In genomic region chr12:45730116-45730841, GRCh38 we compare ENCODE assay signal across 8 cellular contexts. TPM values are rescaled to one million over a fixed set of nuclear protein-coding genes. Genes with fewer than 3 reads are reported as not detected.
A peak's percentile ranks its signal among the peaks of the same experiment; 100 is the strongest.
DNase-seq lines count a peak whose midpoint lies in the region; ATAC-seq and TF ChIP-seq lines count a peak whose summit lies in the region.

No MANE protein-coding gene starts in this region.

- TF ChIP-seq CTCF in HFFc6 (IDR thresholded peaks at IDR 0.05) (no peak), PC-9 (conservative IDR thresholded peaks at IDR 0.05) (no peak), fibroblast of the aortic adventitia (IDR thresholded peaks at IDR 0.05; ENCODE audit: insufficient read depth, low read length) (no peak)

- H3K4me1 Mint-ChIP-seq in HFFc6 (ENCODE audit: low read depth) = peaks cover 38% of the 10 kb centered on the region
- H3K4me1 Mint-ChIP-seq in natural killer cell treated with Interleukin-12 subunit alpha and Interleukin-12 subunit beta and Interleukin-15 and Interleukin-18, amount 100 ng/mL, for 72 hours (ENCODE audit: low read depth in 2 of 2) = peaks cover 21 to 37% of the 10 kb centered on the region in 2 donors
- H3K4me1 Mint-ChIP-seq in stimulated activated naive CD8-positive, alpha-beta T cell treated with anti-CD3 and anti-CD28 coated beads, Interleukin-15, amount 100 ng/mL, for 72 hours = peaks cover 28% of the 10 kb centered on the region

- peaks cover 68% of the 10 kb centered on the region for H3K79me2 ChIP-seq in PC-9 (ENCODE audit: low read depth)

- H3K27ac Mint-ChIP-seq in HFFc6 = peak overlapping the region; percentile 99
- peak overlapping the region; percentile 95 to 99 for H3K27ac Mint-ChIP-seq in natural killer cell treated with Interleukin-12 subunit alpha and Interleukin-12 subunit beta and Interleukin-15 and Interleukin-18, amount 100 ng/mL, for 72 hours
- peak overlapping the region; percentile 99 to 100 for H3K27ac Mint-ChIP-seq in stimulated activated naive CD8-positive, alpha-beta T cell treated with anti-CD3 and anti-CD28 coated beads, Interleukin-15, amount 100 ng/mL, for 72 hours

- H3K4me3 Mint-ChIP-seq in HFFc6 = peak overlapping the region; percentile 92
- H3K4me3 Mint-ChIP-seq in natural killer cell treated with Interleukin-12 subunit alpha and Interleukin-12 subunit beta and Interleukin-15 and Interleukin-18, amount 100 ng/mL, for 72 hours = peak overlapping the region; percentile 95
- H3K4me3 Mint-ChIP-seq in stimulated activated naive CD8-positive, alpha-beta T cell treated with anti-CD3 and anti-CD28 coated beads, Interleukin-15, amount 100 ng/mL, for 72 hours = peak overlapping the region; percentile 100

- BruUV-seq in PC-9 (replicated peaks; lab: Mats Ljungman, UMichigan) = no TSS peak

- H3K36me3 ChIP-seq in PC-9 (ENCODE audit: low read depth) = no peaks in the 10 kb centered on the region

- H3K4me1 ChIP-seq in PC-9 (replicated peaks; ENCODE audit: insufficient read depth) = peaks cover 28% of the 10 kb centered on the region

- no peaks in the 10 kb centered on the region for H3K9me3 ChIP-seq in PC-9 (ENCODE audit: insufficient read depth, low read depth)

- H3K27me3 ChIP-seq in PC-9 (ENCODE audit: insufficient read depth, low read depth) = no peaks in the 10 kb centered on the region

- H3K27me3 Mint-ChIP-seq in HFFc6 (ENCODE audit: insufficient read depth) = peaks cover 2% of the 10 kb centered on the region; the same call in 1 of the 2 replicates
- no peaks in the 10 kb centered on the region for H3K27me3 Mint-ChIP-seq in natural killer cell treated with Interleukin-12 subunit alpha and Interleukin-12 subunit beta and Interleukin-15 and Interleukin-18, amount 100 ng/mL, for 72 hours
- H3K27me3 Mint-ChIP-seq in stimulated activated naive CD8-positive, alpha-beta T cell treated with anti-CD3 and anti-CD28 coated beads, Interleukin-15, amount 100 ng/mL, for 72 hours = no peaks in the 10 kb centered on the region

- H3K9me2 ChIP-seq in PC-9 (ENCODE audit: insufficient read depth) = no peaks in the 10 kb centered on the region

- ATAC-seq in natural killer cell treated with Interleukin-12 subunit alpha and Interleukin-12 subunit beta and Interleukin-15 and Interleukin-18, amount 100 ng/mL, for 72 hours = no peak
- peak; percentile 5 for ATAC-seq in stimulated activated naive CD8-positive, alpha-beta T cell treated with anti-CD3 and anti-CD28 coated beads, Interleukin-15, amount 100 ng/mL, for 72 hours
- no peak for ATAC-seq in GM21381 (IDR thresholded peaks at IDR 0.05; ENCODE audit: unreplicated experiment)

- CTCF ChIA-PET in PC-9 (lab: Charles Lee) = interaction anchor here (0.6 kb wide), 3 partner anchors 68 to 1826 kb away, joined by 3 read pairs; no protein-coding TSS in a partner anchor

- peak overlapping the region; percentile 91 for H3K27ac ChIP-seq in PC-9

- DNase-seq in C1 segment of cervical spinal cord (lab: John Stamatoyannopoulos, UW) (peak; percentile 5 to 75 (median 56)), HFFc6 (peak; percentile 22), PC-9 (peak; percentile 41 to 61), fibroblast of the aortic adventitia (ENCODE audit: low read depth) (peak; percentile 56)
- peak; percentile 42 for DNase-seq in activated T-helper 9 cell treated with anti-CD3 and anti-CD28 coated beads, Interleukin-2, amount 50 U/mL, for 16 hours (ENCODE audit: low read depth)
- peak; percentile 71 for DNase-seq in natural killer cell treated with Interleukin-12 subunit alpha and Interleukin-12 subunit beta and Interleukin-15 and Interleukin-18, amount 100 ng/mL, for 72 hours (ENCODE audit: low spot score)
- peak; percentile 80 for DNase-seq in stimulated activated naive CD8-positive, alpha-beta T cell treated with anti-CD3 and anti-CD28 coated beads, Interleukin-15, amount 100 ng/mL, for 72 hours

- H3F3A ChIP-seq in PC-9 (ENCODE audit: insufficient read depth, low read depth) = peaks cover 20% of the 10 kb centered on the region

- peak overlapping the region; percentile 92 for H3K4me2 ChIP-seq in PC-9

- intact Hi-C loops in PC-9 (cut with micrococcal nuclease; ENCODE audit: unreplicated experiment) = no loop called here

- H4K20me1 ChIP-seq in PC-9 (ENCODE audit: insufficient read depth) = no peaks in the 10 kb centered on the region

- peak overlapping the region; percentile 98 for H3K4me3 ChIP-seq in PC-9
- peak overlapping the region; percentile 91 for H3K4me3 ChIP-seq in fibroblast of the aortic adventitia (ENCODE audit: low read depth, low read length)

- POLR2A ChIA-PET in PC-9 (lab: Charles Lee; ENCODE audit: unreplicated experiment) = interaction anchor here (0.6 kb wide), 1 partner anchor 29 kb away, joined by 3 read pairs; no protein-coding TSS in a partner anchor

- H3K36me3 Mint-ChIP-seq in HFFc6 (ENCODE audit: low read depth) = peaks cover 8% of the 10 kb centered on the region
- peaks cover 40% of the 10 kb centered on the region for H3K36me3 Mint-ChIP-seq in natural killer cell treated with Interleukin-12 subunit alpha and Interleukin-12 subunit beta and Interleukin-15 and Interleukin-18, amount 100 ng/mL, for 72 hours

- H2AFZ ChIP-seq in PC-9 = peak overlapping the region; percentile 88

- H3K9me3 Mint-ChIP-seq in HFFc6 = no peaks in the 10 kb centered on the region
- H3K9me3 Mint-ChIP-seq in natural killer cell treated with Interleukin-12 subunit alpha and Interleukin-12 subunit beta and Interleukin-15 and Interleukin-18, amount 100 ng/mL, for 72 hours = no peaks in the 10 kb centered on the region
- H3K9me3 Mint-ChIP-seq in stimulated activated naive CD8-positive, alpha-beta T cell treated with anti-CD3 and anti-CD28 coated beads, Interleukin-15, amount 100 ng/mL, for 72 hours = no peaks in the 10 kb centered on the region

RNA-seq across cellular contexts. Expression of gene ARID2, which starts 0.8 kb away (rescaled TPM):
- 10 to 100 TPM; 11.5 to 15.6 (median 14.0) TPM for total RNA-seq in HFFc6 (2021; fragmentation: NEBNext Ultra II Directional; extraction: Animal tissue kit (Norgen Biotek cat#: 25700))
- total RNA-seq in PC-9 (2021) (24.6 and 25.8 TPM in 2 replicates), fibroblast of the aortic adventitia (ENCODE audit: low replicate concordance) (17.5 and 25.0 TPM in 2 replicates)
- total RNA-seq in natural killer cell treated with Interleukin-12 subunit alpha and Interleukin-12 subunit beta and Interleukin-15 and Interleukin-18, amount 100 ng/mL, for 72 hours = 100 to 1,000 TPM; 116 to 133 TPM

Comparison
In these comparisons a context has a peak if more than half of its experiments do, and no peak if none do; other contexts are left out.
1. DNase-seq: peak in every context shown above with its lines; median percentile 80 in stimulated activated naive CD8-positive, alpha-beta T cell treated with anti-CD3 and anti-CD28 coated beads, Interleukin-15, amount 100 ng/mL, for 72 hours; 71 in natural killer cell treated with Interleukin-12 subunit alpha and Interleukin-12 subunit beta and Interleukin-15 and Interleukin-18, amount 100 ng/mL, for 72 hours; 56 in fibroblast of the aortic adventitia; 56 in C1 segment of cervical spinal cord; 51 in PC-9; 42 in activated T-helper 9 cell treated with anti-CD3 and anti-CD28 coated beads, Interleukin-2, amount 50 U/mL, for 16 hours; 22 in HFFc6.